In the genomic region with DNA sequence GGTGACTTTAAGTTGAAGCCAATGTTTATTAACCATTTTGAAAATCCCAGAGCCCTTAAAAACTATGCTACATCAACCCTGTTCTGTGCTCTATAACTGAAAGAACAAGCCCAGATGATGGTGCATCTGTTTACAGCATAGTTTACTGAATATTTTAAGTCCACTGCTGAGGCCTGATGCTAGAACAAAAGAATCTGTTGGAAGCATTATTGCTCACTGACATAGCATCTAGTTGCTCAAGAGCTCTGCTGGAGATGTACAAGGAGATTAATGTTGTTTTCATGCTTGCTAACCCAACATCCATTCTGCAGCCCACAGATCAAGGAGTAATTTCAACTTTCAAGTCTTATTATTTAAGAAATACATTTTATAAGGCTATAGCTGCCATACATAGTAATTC, we compare ENCODE assay signal across 16 cellular contexts.
DNase-seq lines count a peak whose midpoint lies in the region; TF ChIP-seq lines count a peak whose summit lies in the region.
"Had no signal": no experiment of that assay in that cellular context is flagged by ENCODE, and none has a peak within 500 bp of the region (broad histone marks: within the 10 kb centered on the region; RNA-seq: fewer than 3 reads in every experiment).

No MANE protein-coding gene starts in this region.

- H3K79me1 ChIP-seq in trophoblast cell (ENCODE audit: low read length), result no peaks in the 10 kb centered on the region

- no peak overlapping the region for H3K4me2 ChIP-seq in fibroblast of lung (ENCODE audit: extremely low read depth, insufficient read depth, low read length)
- H3K4me2 ChIP-seq in trophoblast cell (ENCODE audit: low read length), result no peak overlapping the region
- H3K4me2 ChIP-seq: PC-9 had no signal

- no peak overlapping the region for H3K23ac ChIP-seq in trophoblast cell (ENCODE audit: low read length)

- H4K12ac ChIP-seq in trophoblast cell (ENCODE audit: low read depth, low read length), result no peak overlapping the region

- no peak overlapping the region for H2AFZ ChIP-seq in fibroblast of lung (ENCODE audit: low read length)
- no peak overlapping the region for H2AFZ ChIP-seq in trophoblast cell (ENCODE audit: insufficient read depth, low read length, poor library complexity)
- H2AFZ ChIP-seq: PC-9 had no signal

- no peak overlapping the region for H2BK5ac ChIP-seq in trophoblast cell (ENCODE audit: low read depth, low read length, poor library complexity)

- H4K20me1 ChIP-seq in fibroblast of lung (ENCODE audit: control insufficient read depth, extremely low read depth, insufficient read depth, low read length), result no peaks in the 10 kb centered on the region

- H3K4me3 ChIP-seq in AG10803 (ENCODE audit: low read length) (no peak overlapping the region), astrocyte of the cerebellum (ENCODE audit: low read depth, low read length) (no peak overlapping the region), fibroblast of lung (replicated peaks in 1 of 4; ENCODE audit: control extremely low read depth in 1 of 4, insufficient read depth in 1 of 4, low read depth in 3 of 4, low read length in 4 of 4) (no peak overlapping the region), trophoblast cell (ENCODE audit: low read depth, low read length) (no peak overlapping the region)
- H3K4me3 ChIP-seq: PC-9 had no signal

- H3K4me1 ChIP-seq in fibroblast of lung (ENCODE audit: control insufficient read depth, extremely low read depth, insufficient read depth, low read length) (no peaks in the 10 kb centered on the region), trophoblast cell (ENCODE audit: control insufficient read depth in 1 of 2, insufficient read depth in 2 of 2, low read length in 2 of 2) (no peaks in the 10 kb centered on the region)

- DNase-seq in AG10803 (ENCODE audit: low read depth) (peak; percentile 62), astrocyte of the cerebellum (ENCODE audit: low read depth) (peak; percentile 53), fibroblast of lung (ENCODE audit: low read depth in 2 of 2) (peak; percentile 48 to 73), trophoblast cell (peak; percentile 49 to 83), NCI-H345 treated with DMSO at 0.1 percent for 48 hours (lab: John Stamatoyannopoulos, UW; ENCODE audit: unreplicated experiment) (no peak), iPS-NIHi7 (ENCODE audit: extremely low spot score) (no peak)
- no peak for DNase-seq in activated CD4-positive, alpha-beta T cell treated with anti-CD3 and anti-CD28 coated beads for 48 hours
- DNase-seq in activated CD4-positive, alpha-beta T cell treated with anti-CD3 and anti-CD28 coated beads for 1 hour, result no peak
- DNase-seq: C1 segment of cervical spinal cord, DMS79 treated with DMSO at 0.1 percent for 48 hours, H9, NCI-H1092, NCI-H146, NCI-H2081 treated with DMSO at 0.1 percent for 48 hours, NCI-H524, PC-9 had no signal

- H3K9me3 ChIP-seq in fibroblast of lung (ENCODE audit: control insufficient read depth, insufficient read depth, low read depth, low read length) (no peaks in the 10 kb centered on the region), trophoblast cell (ENCODE audit: insufficient read depth, low read depth, low read length) (no peaks in the 10 kb centered on the region)

- H3K9ac ChIP-seq in fibroblast of lung (ENCODE audit: insufficient read depth, low read length) (no peak overlapping the region), trophoblast cell (ENCODE audit: low read length) (no peak overlapping the region)

- no peak overlapping the region for H4K8ac ChIP-seq in trophoblast cell (ENCODE audit: low read depth, low read length)

- no peak overlapping the region for H3K18ac ChIP-seq in trophoblast cell (ENCODE audit: low read length)

- H3K27me3 ChIP-seq in fibroblast of lung (ENCODE audit: control insufficient read depth, insufficient read depth, low read length) (no peaks in the 10 kb centered on the region), trophoblast cell (ENCODE audit: insufficient read depth, low read length) (no peaks in the 10 kb centered on the region)

- no peak overlapping the region for H2AK5ac ChIP-seq in trophoblast cell (ENCODE audit: low read length)

- H3K27ac ChIP-seq in fibroblast of lung (ENCODE audit: insufficient read depth, low read length), result no peak overlapping the region
- H3K27ac ChIP-seq in trophoblast cell (ENCODE audit: low read depth, low read length), result no peak overlapping the region
- H3K27ac ChIP-seq: PC-9 had no signal

- H3K4ac ChIP-seq in trophoblast cell (ENCODE audit: low read depth, low read length), result no peak overlapping the region

- no peak overlapping the region for H2BK12ac ChIP-seq in trophoblast cell (ENCODE audit: low read length)

- H3K14ac ChIP-seq in trophoblast cell (ENCODE audit: low read length), result no peak overlapping the region

- no peak overlapping the region for H4K91ac ChIP-seq in trophoblast cell (ENCODE audit: low read depth, low read length)

- no peak for TF ChIP-seq CTCF in AG10803 (conservative IDR thresholded peaks at IDR 0.05; ENCODE audit: low read length)
- no peak for TF ChIP-seq CTCF in astrocyte of the cerebellum (IDR thresholded peaks at IDR 0.05; ENCODE audit: low read depth, low read length, missing control alignments)
- TF ChIP-seq CTCF in fibroblast of lung (conservative IDR thresholded peaks at IDR 0.05 in 1 of 2, IDR thresholded peaks at IDR 0.05 in 1 of 2; ENCODE audit: low read depth in 1 of 2, low read length in 2 of 2), result no peak

- in situ Hi-C loops in astrocyte of the cerebellum (cut with HindIII; ENCODE audit: low sequenced_read_pairs), result no loop called here

- no peak overlapping the region for H2BK120ac ChIP-seq in trophoblast cell (ENCODE audit: insufficient read depth, low read length, poor library complexity)

- H3K36me3 ChIP-seq in fibroblast of lung (ENCODE audit: control insufficient read depth, insufficient read depth, low read length) (no peaks in the 10 kb centered on the region), trophoblast cell (ENCODE audit: control insufficient read depth in 1 of 2, insufficient read depth in 2 of 2, low read length in 2 of 2) (no peaks in the 10 kb centered on the region)

- H3K79me2 ChIP-seq in fibroblast of lung (ENCODE audit: control insufficient read depth, insufficient read depth, low read length) (no peaks in the 10 kb centered on the region), trophoblast cell (ENCODE audit: control insufficient read depth, insufficient read depth, low read length, poor library complexity) (no peaks in the 10 kb centered on the region)

Comparison
In these comparisons a context has a peak if more than half of its experiments do, and no peak if none do; other contexts are left out.
1. DNase-seq: peak in AG10803 (single experiment), astrocyte of the cerebellum (single experiment), fibroblast of lung (2 of 2) and trophoblast cell (2 of 2); none in NCI-H345 treated with DMSO at 0.1 percent for 48 hours (single experiment), iPS-NIHi7 (single experiment), activated CD4-positive, alpha-beta T cell treated with anti-CD3 and anti-CD28 coated beads for 48 hours (single experiment) and activated CD4-positive, alpha-beta T cell treated with anti-CD3 and anti-CD28 coated beads for 1 hour (single experiment).